In genomic region chr4:168605411-168605810, GRCh38 we compare ENCODE assay signal across 11 cellular contexts.
DNase-seq lines count a peak whose midpoint lies in the region; ATAC-seq, FAIRE-seq and TF ChIP-seq lines count a peak whose summit lies in the region.
"Had no signal": no experiment of that assay in that cellular context is flagged by ENCODE, and none has a peak within 500 bp of the region (broad histone marks: within the 10 kb centered on the region; RNA-seq: fewer than 3 reads in every experiment).

No MANE protein-coding gene starts in this region.

- H3K23ac ChIP-seq in IMR-90 (ENCODE audit: low read depth, low read length): no peak overlapping the region

- H3K4me2 ChIP-seq in IMR-90 (ENCODE audit: low read depth, low read length): no peak overlapping the region

- intact Hi-C loops in IMR-90 (cut with micrococcal nuclease): no loop called here
- intact Hi-C loops in kidney (cut with DNase I): no loop called here

- FAIRE-seq in kidney (lab: Jason Lieb, UNC): no peak

- H3K4me3 ChIP-seq in IMR-90 (ENCODE audit: insufficient read depth, low read depth, low read length) (no peak overlapping the region), suprapubic skin (no peak overlapping the region), kidney (ENCODE audit: low read length in 2 of 2) (no peak overlapping the region)

- no peaks in the 10 kb centered on the region for H3K79me1 ChIP-seq in IMR-90 (ENCODE audit: low read depth in 1 of 2, low read length in 2 of 2)

- H4K20me1 ChIP-seq in IMR-90 (ENCODE audit: insufficient read depth, low read length): no peaks in the 10 kb centered on the region

- no peak overlapping the region for H2BK5ac ChIP-seq in IMR-90 (ENCODE audit: low read depth, low read length, poor library complexity, severe bottlenecking)

- H3K9ac ChIP-seq in IMR-90 (ENCODE audit: low read depth, low read length): no peak overlapping the region
- H3K9ac ChIP-seq in kidney (ENCODE audit: low read length in 2 of 2): no peak overlapping the region

- no peak overlapping the region for H3K56ac ChIP-seq in IMR-90 (ENCODE audit: extremely low read depth, insufficient read depth, low read length)

- no peak overlapping the region for H4K5ac ChIP-seq in IMR-90 (ENCODE audit: low read depth, low read length)

- CTCF ChIA-PET in IMR-90 (lab: Yijun Ruan, JAX): interaction anchor here (1.3 to 1.6 kb wide), 2 partner anchors 20 to 27 kb away, joined by 6 read pairs; no protein-coding TSS in a partner anchor

- H3K9me3 ChIP-seq in IMR-90 (ENCODE audit: control insufficient read depth, insufficient read depth, low read length) (no peaks in the 10 kb centered on the region), suprapubic skin (no peaks in the 10 kb centered on the region), kidney (ENCODE audit: control insufficient read depth in 1 of 2, low read length in 2 of 2) (no peaks in the 10 kb centered on the region)

- no peak overlapping the region for H2AK5ac ChIP-seq in IMR-90 (ENCODE audit: low read depth, low read length)

- peaks cover 4% of the 10 kb centered on the region; the same call in 1 of the 2 replicates for H3K4me1 ChIP-seq in IMR-90 (ENCODE audit: control insufficient read depth, insufficient read depth, low read length)
- H3K4me1 ChIP-seq in suprapubic skin: peaks cover 33% of the 10 kb centered on the region
- no peaks in the 10 kb centered on the region for H3K4me1 ChIP-seq in kidney (ENCODE audit: control insufficient read depth in 1 of 2, insufficient read depth in 1 of 2, low read depth in 1 of 2, low read length in 2 of 2)

- H3K36me3 ChIP-seq in IMR-90 (ENCODE audit: control insufficient read depth, insufficient read depth, low read length) (no peaks in the 10 kb centered on the region), suprapubic skin (no peaks in the 10 kb centered on the region), kidney (ENCODE audit: control insufficient read depth in 1 of 2, insufficient read depth in 2 of 2, low read length in 2 of 2) (no peaks in the 10 kb centered on the region)

- no peak overlapping the region for H4K8ac ChIP-seq in IMR-90 (ENCODE audit: low read depth in 2 of 2, low read length in 2 of 2)

- POLR2A ChIA-PET in IMR-90 (lab: Charles Lee; ENCODE audit: unreplicated experiment): no interaction called here

- H2BK15ac ChIP-seq in IMR-90 (ENCODE audit: low read depth, low read length): no peak overlapping the region

- H3K27me3 ChIP-seq in IMR-90 (ENCODE audit: control insufficient read depth, insufficient read depth, low read length) (no peaks in the 10 kb centered on the region), suprapubic skin (no peaks in the 10 kb centered on the region)

- no peak for TF ChIP-seq RAD21 in IMR-90 (IDR thresholded peaks at IDR 0.05; ENCODE audit: low read length)

- 0 out of 2 replicates have a peak, but pooled peaks cover 6% of the 10 kb centered on the region for H3K9me1 ChIP-seq in IMR-90 (ENCODE audit: insufficient read depth, low read length)

- TF ChIP-seq CTCF in IMR-90 (conservative IDR thresholded peaks at IDR 0.05; ENCODE audit: low read depth, low read length) (no peak), suprapubic skin (IDR thresholded peaks at IDR 0.05) (no peak), kidney (IDR thresholded peaks at IDR 0.05; ENCODE audit: borderline replicate concordance, extremely low read depth, insufficient read depth) (no peak)

- DNase-seq in IMR-90 (peak; percentile 83), dermis blood vessel endothelial cell (peak; percentile 82), kidney tubule cell (ENCODE audit: low spot score) (peak; percentile 70), suprapubic skin (ENCODE audit: low spot score in 2 of 2) (no peak), kidney (no peak), NCI-H510A treated with DMSO at 0.1 percent for 48 hours (lab: John Stamatoyannopoulos, UW) (no peak)
- DNase-seq in activated CD4-positive, alpha-beta T cell treated with anti-CD3 and anti-CD28 coated beads, Interleukin-2, amount 50 U/mL, for 48 hours: no peak
- DNase-seq: NCI-H1694, RPMI8226 had no signal

- dilution Hi-C loops in IMR-90 (cut with HindIII; ENCODE audit: low sequenced_read_pairs, unreplicated experiment): no loop called here

- H2BK20ac ChIP-seq in IMR-90 (ENCODE audit: low read depth, low read length): peak overlapping the region; percentile 54; the same call in 1 of the 2 replicates

- in situ Hi-C loops in IMR-90 (cut with MboI; ENCODE audit: low sequenced_read_pairs): no loop called here

- TF ChIP-seq EP300 in suprapubic skin (IDR thresholded peaks at IDR 0.05): no peak

- 0% methylated on average over 1 of the region's 3 CpGs; no CpG with 5 or more reads in 1 of the 2 experiments for WGBS in IMR-90 (ENCODE audit: extremely low coverage in 2 of 2, insufficient read length in 1 of 2), 2 experiments
- 72% methylated on average over 3 of the region's 3 CpGs for WGBS in suprapubic skin

- peak overlapping the region; percentile 1; the same call in 1 of the 2 replicates for H2BK120ac ChIP-seq in IMR-90 (ENCODE audit: low read depth, low read length)

- no peak overlapping the region for H3K18ac ChIP-seq in IMR-90 (ENCODE audit: low read depth, low read length)

- ATAC-seq in IMR-90 (ENCODE audit: low read depth): peak; percentile 86
- ATAC-seq in HG03442 (IDR thresholded peaks at IDR 0.05; ENCODE audit: unreplicated experiment): no peak
- ATAC-seq: WTC11 had no signal

- H3K27ac ChIP-seq in IMR-90 (ENCODE audit: insufficient read depth, low read length) (no peak overlapping the region), suprapubic skin (peak overlapping the region; percentile 1), kidney (ENCODE audit: low read depth in 2 of 2, low read length in 2 of 2) (no peak overlapping the region)

- BruUV-seq in IMR-90 (replicated peaks; lab: Mats Ljungman, UMichigan): no TSS peak

- H3K4ac ChIP-seq in IMR-90 (ENCODE audit: low read depth, low read length): no peak overlapping the region

- no peak overlapping the region for H2AFZ ChIP-seq in IMR-90 (replicated peaks; ENCODE audit: low read length, poor library complexity)

- no peak overlapping the region for H3K14ac ChIP-seq in IMR-90 (replicated peaks; ENCODE audit: low read depth, low read length)

- no peak overlapping the region for H4K91ac ChIP-seq in IMR-90 (ENCODE audit: insufficient read depth, low read depth, low read length)

- no peak for TF ChIP-seq POLR2A in IMR-90 (IDR thresholded peaks at IDR 0.05; ENCODE audit: low read depth, low read length)
- TF ChIP-seq POLR2A in suprapubic skin (IDR thresholded peaks at IDR 0.05): no peak

- H2AK9ac ChIP-seq in IMR-90 (replicated peaks; ENCODE audit: low read depth, low read length, poor library complexity): no peak overlapping the region

TF ChIP-seq in IMR-90, 13 proteins besides CTCF, POLR2A, EP300 and RAD21:
- TF ChIP-seq MAZ (IDR thresholded peaks at IDR 0.05; ENCODE audit: borderline replicate concordance, low read depth, low read length) (no peak), CHD1 (IDR thresholded peaks at IDR 0.05; ENCODE audit: low read depth, low read length) (no peak), FOS (IDR thresholded peaks at IDR 0.05; ENCODE audit: low read depth, low read length) (peak; percentile 69), MAFK (IDR thresholded peaks at IDR 0.05; ENCODE audit: low read depth, low read length) (no peak)

Comparison
In these comparisons a context has a peak if more than half of its experiments do, and no peak if none do; other contexts are left out.
1. DNase-seq: peak in IMR-90 (single experiment), dermis blood vessel endothelial cell (single experiment) and kidney tubule cell (single experiment); none in suprapubic skin (0 of 2), kidney (single experiment), NCI-H510A treated with DMSO at 0.1 percent for 48 hours (single experiment) and activated CD4-positive, alpha-beta T cell treated with anti-CD3 and anti-CD28 coated beads, Interleukin-2, amount 50 U/mL, for 48 hours (0 of 2).